Comparison of ENCODE assay signal across 33 cellular contexts in the genomic region with DNA sequence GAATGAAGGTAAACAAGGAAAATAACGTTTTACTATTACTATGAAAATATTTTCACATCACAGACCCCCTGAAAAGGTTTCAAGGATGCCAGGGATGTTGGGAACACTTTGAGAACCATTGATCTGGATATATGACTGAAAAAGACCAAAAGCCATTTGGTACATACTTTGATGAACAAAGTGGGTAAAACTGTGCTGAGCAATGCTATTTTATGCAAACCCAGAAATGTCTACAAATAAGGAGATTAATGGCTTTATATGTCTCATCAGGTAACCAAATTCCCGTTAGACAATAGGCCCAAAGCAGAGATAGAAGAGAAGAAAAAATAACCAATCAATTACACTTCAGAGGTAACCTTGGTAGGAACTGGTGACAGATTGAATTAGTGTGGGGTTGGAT.
"Had no signal": no experiment of that assay in that cellular context is flagged by ENCODE, and none has a peak within 500 bp of the region (broad histone marks: within the 10 kb centered on the region; RNA-seq: fewer than 3 reads in every experiment).

No MANE protein-coding gene starts in this region.

- H3K4me1 Mint-ChIP-seq: neural crest cell had no signal

- H3K4me2 ChIP-seq: smooth muscle cell had no signal

- H3K9ac ChIP-seq: parathyroid adenoma had no signal

- H3K36me3 ChIP-seq: neutrophil, ovary, spleen, suprapubic skin, tibial artery, transverse colon, upper lobe of right lung, uterus had no signal

- H3K27me3 ChIP-seq: neutrophil, ovary, spleen, suprapubic skin, testis, tibial artery, transverse colon, upper lobe of right lung, uterus had no signal

- H3K4me3 ChIP-seq: ovary, psoas muscle, skin epidermis, smooth muscle cell, spleen, suprapubic skin, testis, tibial artery, transverse colon, upper lobe of right lung, uterus had no signal

- H2AFZ ChIP-seq: parathyroid adenoma had no signal

- H3K9me3 Mint-ChIP-seq: naive thymus-derived CD8-positive, alpha-beta T cell; natural killer cell treated with Interleukin-12 subunit alpha and Interleukin-12 subunit beta and Interleukin-15 and Interleukin-18, amount 100 ng/mL, for 72 hours; nephron progenitor cell; neural crest cell; stimulated activated memory B cell treated with anti-CD40 and anti-IgM and Interleukin-4, amounts not matched to agents 10 μg/mL and 1 μg/mL and 100 μg/mL, for 72 hours; type B pancreatic cell had no signal

- ATAC-seq: naive thymus-derived CD8-positive, alpha-beta T cell; natural killer cell treated with Interleukin-12 subunit alpha and Interleukin-12 subunit beta and Interleukin-15 and Interleukin-18, amount 100 ng/mL, for 72 hours; psoas muscle; right cardiac atrium; sciatic nerve; upper lobe of right lung had no signal

- H3K27me3 Mint-ChIP-seq: stimulated activated memory B cell treated with anti-CD40 and anti-IgM and Interleukin-4, amounts not matched to agents 10 μg/mL and 1 μg/mL and 100 μg/mL, for 72 hours; type B pancreatic cell had no signal

- H3K9me3 ChIP-seq: neutrophil, ovary, psoas muscle, spleen, suprapubic skin, testis, tibial artery, transverse colon, upper lobe of right lung, uterus had no signal

- DNase-seq: naive B cell; naive thymus-derived CD8-positive, alpha-beta T cell; nephron progenitor cell; nucleus accumbens; ovary; posterior cingulate gyrus; psoas muscle; right cardiac atrium; spleen; stimulated activated CD4-positive, alpha-beta T cell treated with anti-CD3 and anti-CD28 coated beads, Interleukin-12 subunit alpha, Interleukin-12 subunit beta, amount 100 ng/mL, for 4 hours; stimulated activated CD4-positive, alpha-beta T cell treated with anti-CD3 and anti-CD28 coated beads, Interleukin-1b, Interleukin-23, amount 100 ng/mL, for 48 hours; stimulated activated CD4-positive, alpha-beta T cell treated with anti-CD3 and anti-CD28 coated beads, Interleukin-4, amount 100 ng/mL, for 1 hour; stimulated activated CD4-positive, alpha-beta T cell treated with anti-CD3 and anti-CD28 coated beads, Interleukin-4, amount 100 ng/mL, for 4 hours; stimulated activated CD8-positive, alpha-beta memory T cell treated with anti-CD3 and anti-CD28 coated beads, Interleukin-4, amount 100 ng/mL, for 48 hours; stimulated activated naive CD4-positive, alpha-beta T cell; stimulated activated naive CD8-positive, alpha-beta T cell treated with anti-CD3 and anti-CD28 coated beads, Interleukin-15, Interleukin-2, amounts not matched to agents 100 U/mL and 50 U/mL, for 24 hours; substantia nigra; testis; tibial artery; transverse colon; upper lobe of right lung; uterus had no signal

- H3K36me3 Mint-ChIP-seq: naive B cell; naive thymus-derived CD8-positive, alpha-beta T cell; natural killer cell treated with Interleukin-12 subunit alpha and Interleukin-12 subunit beta and Interleukin-15 and Interleukin-18, amount 100 ng/mL, for 72 hours; stimulated activated memory B cell treated with anti-CD40 and anti-IgM and Interleukin-4, amounts not matched to agents 10 μg/mL and 1 μg/mL and 100 μg/mL, for 72 hours; type B pancreatic cell had no signal

- H3K27ac ChIP-seq: neutrophil, ovary, parathyroid adenoma, psoas muscle, skin epidermis, spleen, suprapubic skin, testis, tibial artery, transverse colon, upper lobe of right lung, uterus had no signal

- H3K27ac Mint-ChIP-seq: naive B cell; naive thymus-derived CD8-positive, alpha-beta T cell; natural killer cell treated with Interleukin-12 subunit alpha and Interleukin-12 subunit beta and Interleukin-15 and Interleukin-18, amount 100 ng/mL, for 72 hours; nephron progenitor cell; progenitor cell of endocrine pancreas; stimulated activated memory B cell treated with anti-CD40 and anti-IgM and Interleukin-4, amounts not matched to agents 10 μg/mL and 1 μg/mL and 100 μg/mL, for 72 hours; type B pancreatic cell had no signal

- H3K4me1 ChIP-seq: parathyroid adenoma, psoas muscle, suprapubic skin, testis, upper lobe of right lung, uterus had no signal

- H3K4me3 Mint-ChIP-seq: naive B cell; naive thymus-derived CD8-positive, alpha-beta T cell; natural killer cell treated with Interleukin-12 subunit alpha and Interleukin-12 subunit beta and Interleukin-15 and Interleukin-18, amount 100 ng/mL, for 72 hours; nephron progenitor cell; neural crest cell; stimulated activated memory B cell treated with anti-CD40 and anti-IgM and Interleukin-4, amounts not matched to agents 10 μg/mL and 1 μg/mL and 100 μg/mL, for 72 hours; type B pancreatic cell had no signal

- H3K79me2 ChIP-seq: parathyroid adenoma had no signal
